ENCODE assay signal across 8 cellular contexts in the genomic region with DNA sequence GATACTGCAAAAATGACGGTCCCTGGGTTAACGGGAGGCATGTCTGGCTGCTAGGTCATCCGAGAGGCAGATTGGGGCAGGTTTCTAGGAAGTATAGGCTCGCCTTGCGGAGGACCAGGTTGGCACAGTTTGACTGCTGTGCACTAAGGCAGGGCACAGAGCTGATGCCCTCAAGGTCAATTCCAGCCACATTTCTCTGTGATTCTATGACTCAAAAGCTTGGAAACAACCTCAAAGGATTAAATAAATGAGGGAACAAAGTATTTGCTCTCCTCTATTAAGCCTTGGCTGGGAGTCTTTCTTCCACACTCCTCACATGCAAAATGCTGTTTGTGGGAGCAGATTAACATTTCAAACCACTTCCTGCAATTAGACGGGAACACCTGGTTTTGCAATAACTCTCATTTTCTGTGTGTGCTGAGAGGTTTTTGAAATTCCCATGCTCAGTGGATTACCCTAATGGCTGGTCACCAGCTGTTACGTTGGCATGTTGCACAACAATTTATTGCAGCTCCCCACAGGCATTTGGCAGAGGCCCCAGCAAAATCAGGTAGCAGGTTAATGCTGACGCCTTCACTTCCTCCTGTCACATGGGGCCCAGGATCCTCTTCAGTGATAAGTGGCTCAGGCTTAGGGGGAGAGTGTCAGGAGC.
DNase-seq lines count a peak whose midpoint lies in the region; ATAC-seq and TF ChIP-seq lines count a peak whose summit lies in the region.

No MANE protein-coding gene starts in this region.

- H3K4me3 ChIP-seq in WERI-Rb-1 (ENCODE audit: low read depth, low read length) (no peak overlapping the region), BE2C (ENCODE audit: low read depth, low read length) (no peak overlapping the region), gastroesophageal sphincter (no peak overlapping the region)

- no peak for TF ChIP-seq CTCF in WERI-Rb-1 (IDR thresholded peaks at IDR 0.05; ENCODE audit: low read depth, low read length)
- TF ChIP-seq CTCF in BE2C (IDR thresholded peaks at IDR 0.05; ENCODE audit: low read depth, low read length): no peak
- TF ChIP-seq CTCF in gastroesophageal sphincter (IDR thresholded peaks at IDR 0.05): no peak

- H3K27ac ChIP-seq in WERI-Rb-1 (no peak overlapping the region), gastroesophageal sphincter (no peak overlapping the region)

- ATAC-seq in gastroesophageal sphincter: no peak

- H3K4me1 ChIP-seq in BE2C (no peaks in the 10 kb centered on the region), gastroesophageal sphincter (peaks cover 0 to 27% (median 5%) of the 10 kb centered on the region in 3 donors)

- H3K27me3 ChIP-seq in WERI-Rb-1 (ENCODE audit: insufficient read depth, low read depth, severe bottlenecking) (no peaks in the 10 kb centered on the region), BE2C (no peaks in the 10 kb centered on the region), gastroesophageal sphincter (no peaks in the 10 kb centered on the region)

- DNase-seq in ELR (ENCODE audit: low read depth) (peak; percentile 48), NCI-H1417 (lab: John Stamatoyannopoulos, UW) (peak; percentile 47 to 97 (median 82)), WERI-Rb-1 (peak; percentile 20), kidney glomerular epithelial cell (lab: John Stamatoyannopoulos, UW) (peak; percentile 44), BE2C (no peak), NAMALWA (ENCODE audit: low spot score) (no peak)
- no peak for DNase-seq in stimulated activated CD4-positive, alpha-beta T cell treated with anti-CD3 and anti-CD28 coated beads, Interleukin-2, amount 100 ng/mL, for 24 hours

- H3K36me3 ChIP-seq in WERI-Rb-1 (no peaks in the 10 kb centered on the region), BE2C (no peaks in the 10 kb centered on the region), gastroesophageal sphincter (no peaks in the 10 kb centered on the region)

- TF ChIP-seq POLR2A in gastroesophageal sphincter (IDR thresholded peaks at IDR 0.05): no peak

- WGBS in gastroesophageal sphincter (ENCODE audit: low coverage in 1 of 2), 2 donors: 75% methylated on average over 6 of the region's 8 CpGs; no CpG with 5 or more reads in 1 of the 2 donors

- peaks cover 7% of the 10 kb centered on the region for H3K9me3 ChIP-seq in WERI-Rb-1 (ENCODE audit: severe bottlenecking)
- H3K9me3 ChIP-seq in BE2C: no peaks in the 10 kb centered on the region
- H3K9me3 ChIP-seq in gastroesophageal sphincter: no peaks in the 10 kb centered on the region

- no peak for TF ChIP-seq EP300 in gastroesophageal sphincter (IDR thresholded peaks at IDR 0.05)

Comparison
In these comparisons a context has a peak if more than half of its experiments do, and no peak if none do; other contexts are left out.
1. DNase-seq: peak in ELR (single experiment), NCI-H1417 (3 of 3), WERI-Rb-1 (single experiment) and kidney glomerular epithelial cell (single experiment); none in BE2C (single experiment), NAMALWA (single experiment) and stimulated activated CD4-positive, alpha-beta T cell treated with anti-CD3 and anti-CD28 coated beads, Interleukin-2, amount 100 ng/mL, for 24 hours (0 of 2).